ENCODE assay signal across 1 cellular context in genomic region chr14:23181946-23182345, GRCh38.
TF ChIP-seq lines count a peak whose summit lies in the region.

No MANE protein-coding gene starts in this region.

TF ChIP-seq in SK-N-SH, 30 proteins besides CTCF, POLR2A, EP300 and RAD21 (continued from another document):
- TF ChIP-seq GATA2 (CRISPR knock-in tag; IDR thresholded peaks at IDR 0.05) (no peak), ELF1 (IDR thresholded peaks at IDR 0.05) (no peak), MXI1 (IDR thresholded peaks at IDR 0.05; ENCODE audit: low read depth, low read length) (no peak), CHD2 (IDR thresholded peaks at IDR 0.05; ENCODE audit: low read length, partially characterized antibody) (no peak), RFX5 (IDR thresholded peaks at IDR 0.05; ENCODE audit: low read length) (no peak), MEF2A (IDR thresholded peaks at IDR 0.05; ENCODE audit: borderline replicate concordance, low read depth) (no peak), FOXJ3 (CRISPR knock-in tag; IDR thresholded peaks at IDR 0.05) (no peak), USF1 (IDR thresholded peaks at IDR 0.05; ENCODE audit: borderline replicate concordance, low read depth) (no peak), JUND (IDR thresholded peaks at IDR 0.05) (no peak), SMC3 (IDR thresholded peaks at IDR 0.05; ENCODE audit: low read depth, low read length) (no peak), EZH2phosphoT487 (IDR thresholded peaks at IDR 0.05; ENCODE audit: borderline replicate concordance, low read depth) (no peak), NFIC (IDR thresholded peaks at IDR 0.05; ENCODE audit: borderline replicate concordance) (no peak), MAX (IDR thresholded peaks at IDR 0.05; ENCODE audit: low read depth) (no peak), USF2 (IDR thresholded peaks at IDR 0.05; ENCODE audit: borderline replicate concordance, low read depth, low read length) (no peak), FOSL2 (IDR thresholded peaks at IDR 0.05; ENCODE audit: borderline replicate concordance, low read depth) (no peak)
TF ChIP-seq in SK-N-SH: peak in this region for 0.
